Comparison of ENCODE assay signal across 8 cellular contexts in the genomic region with DNA sequence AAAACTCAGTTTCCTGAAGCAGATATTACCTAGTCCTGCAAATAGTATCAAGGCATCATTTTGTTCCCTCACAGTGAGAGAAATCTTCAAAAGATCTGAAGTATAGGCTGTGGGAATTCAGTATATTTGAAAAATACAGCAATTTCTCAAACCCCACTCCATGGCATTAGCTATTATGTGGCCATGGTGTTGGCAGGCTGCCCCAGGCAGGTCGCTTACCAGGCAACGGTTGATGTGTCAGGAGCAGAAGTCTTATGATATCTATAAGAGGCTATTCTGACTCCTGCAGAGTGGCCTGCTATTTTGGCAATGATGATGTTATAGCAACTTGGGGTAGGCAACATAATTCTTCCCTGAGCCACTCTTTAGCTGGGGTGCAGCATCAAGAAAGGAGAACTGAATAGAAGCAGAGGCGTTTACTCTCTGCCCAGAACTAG.
A peak's percentile ranks its signal among the peaks of the same experiment; 100 is the strongest.
DNase-seq lines count a peak whose midpoint lies in the region; ATAC-seq, FAIRE-seq and TF ChIP-seq lines count a peak whose summit lies in the region.

No MANE protein-coding gene starts in this region.

- CTCF ChIA-PET in HepG2 (lab: Yijun Ruan, JAX; ENCODE audit: low intra/inter-chr PET ratio, low total read pairs): no interaction called here
- CTCF ChIA-PET in activated naive CD4-positive, alpha-beta T cell treated with anti-CD3 and anti-CD28 coated beads, Interleukin-2, amount 10 ng/mL, durations not matched to agents 7 days and 5 days (lab: Charles Lee): interaction anchor here (0.8 kb wide), 1 partner anchor 15 kb away, joined by 3 read pairs; no protein-coding TSS in a partner anchor

- H3K9me3 Mint-ChIP-seq in activated naive CD4-positive, alpha-beta T cell treated with anti-CD3 and anti-CD28 coated beads, Interleukin-2, amount 10 ng/mL, durations not matched to agents 7 days and 5 days: no peaks in the 10 kb centered on the region

- H3K27ac ChIP-seq in liver (ENCODE audit: low read depth in 1 of 2, low read length in 2 of 2) (peak overlapping the region; percentile 76 to 98), HepG2 (ENCODE audit: extremely low read length, insufficient read depth, low read length) (no peak overlapping the region), KMS-11 (peak overlapping the region; percentile 64), sigmoid colon (peak overlapping the region; percentile 59 to 75 (median 66))

- no TSS peak for BruUV-seq in HepG2 (replicated peaks; lab: Mats Ljungman, UMichigan)

- TF ChIP-seq CTCF in liver (IDR thresholded peaks at IDR 0.05; ENCODE audit: low read depth, low read length, missing input control) (no peak), HepG2 (CRISPR knock-in tag; IDR thresholded peaks at IDR 0.05) (no peak), KMS-11 (conservative IDR thresholded peaks at IDR 0.05; ENCODE audit: low read depth, low read length) (no peak), sigmoid colon (IDR thresholded peaks at IDR 0.05) (no peak)

- H3K9ac ChIP-seq in liver (ENCODE audit: low read depth in 1 of 2, low read length in 2 of 2) (peak overlapping the region; percentile 4 to 77), HepG2 (ENCODE audit: insufficient read depth, low read depth, low read length) (no peak overlapping the region), KMS-11 (peak overlapping the region; percentile 18; the same call in 1 of the 2 replicates), endocrine pancreas (ENCODE audit: control insufficient read depth, insufficient read depth, low read length) (peak overlapping the region; percentile 32)

- H3K27ac Mint-ChIP-seq in activated naive CD4-positive, alpha-beta T cell treated with anti-CD3 and anti-CD28 coated beads, Interleukin-2, amount 10 ng/mL, durations not matched to agents 7 days and 5 days: no peak overlapping the region

- H3K36me3 Mint-ChIP-seq in activated naive CD4-positive, alpha-beta T cell treated with anti-CD3 and anti-CD28 coated beads, Interleukin-2, amount 10 ng/mL, durations not matched to agents 7 days and 5 days: no peaks in the 10 kb centered on the region

- no peaks in the 10 kb centered on the region for H3K4me1 Mint-ChIP-seq in activated naive CD4-positive, alpha-beta T cell treated with anti-CD3 and anti-CD28 coated beads, Interleukin-2, amount 10 ng/mL, durations not matched to agents 7 days and 5 days

- no peak for DNase-seq in HepG2 (ENCODE audit: low spot score)
- DNase-seq in sigmoid colon: peak; percentile 74
- no peak for DNase-seq in activated naive CD4-positive, alpha-beta T cell treated with anti-CD3 and anti-CD28 coated beads, Interleukin-2, amount 10 ng/mL, durations not matched to agents 7 days and 5 days
- no peak for DNase-seq in HK-2 (ENCODE audit: unreplicated experiment)
- DNase-seq in NCI-H774 (lab: John Stamatoyannopoulos, UW): no peak

- peak in 1 of 2 donors; percentile 0 for TF ChIP-seq RAD21 in liver (IDR thresholded peaks at IDR 0.05)
- TF ChIP-seq RAD21 in HepG2 (CRISPR knock-in tag; IDR thresholded peaks at IDR 0.05): no peak

- no peak overlapping the region for H3K4me3 ChIP-seq in liver (ENCODE audit: low read depth in 1 of 3, low read length in 3 of 3)
- no peak overlapping the region for H3K4me3 ChIP-seq in HepG2 (replicated peaks in 1 of 3; ENCODE audit: insufficient read depth in 1 of 3, low read depth in 2 of 3, low read length in 3 of 3)
- no peak overlapping the region for H3K4me3 ChIP-seq in KMS-11 (IDR thresholded peaks at IDR 0.05; ENCODE audit: insufficient read depth, low read depth, low read length)
- no peak overlapping the region for H3K4me3 ChIP-seq in endocrine pancreas (ENCODE audit: control insufficient read depth, insufficient read depth, low read length)
- H3K4me3 ChIP-seq in sigmoid colon: no peak overlapping the region

- intact Hi-C loops in HepG2 (cut with micrococcal nuclease; ENCODE audit: unreplicated experiment) (no loop called here), sigmoid colon (cut with DNase I) (no loop called here)

- H3K36me3 ChIP-seq in liver (ENCODE audit: control insufficient read depth in 4 of 4, insufficient read depth in 3 of 4, low read depth in 1 of 4, low read length in 3 of 4) (no peaks in the 10 kb centered on the region), HepG2 (replicated peaks in 1 of 2; ENCODE audit: control insufficient read depth in 1 of 2, insufficient read depth in 2 of 2, low read length in 2 of 2) (0 out of 5 replicates have a peak, but pooled peaks cover 0 to 3% of the 10 kb centered on the region in 2 experiments), KMS-11 (ENCODE audit: insufficient read depth) (no peaks in the 10 kb centered on the region), endocrine pancreas (ENCODE audit: control insufficient read depth, insufficient read depth, low read length) (no peaks in the 10 kb centered on the region), sigmoid colon (no peaks in the 10 kb centered on the region)

- in situ Hi-C loops in HepG2 (cut with HindIII; ENCODE audit: extremely low pct_ligation_motif_present, low pct_unique_long_range_greater_than_20kb): no loop called here

- POLR2A ChIA-PET in HepG2 (lab: Yijun Ruan, JAX): no interaction called here

- TF ChIP-seq EP300 in HepG2 (IDR thresholded peaks at IDR 0.05; ENCODE audit: low read depth in 2 of 2, low read length in 2 of 2) (no peak), HepG2 (CRISPR knock-in tag; IDR thresholded peaks at IDR 0.05; ENCODE audit: borderline replicate concordance) (no peak), sigmoid colon (IDR thresholded peaks at IDR 0.05) (no peak)

- peaks cover 5 to 26% (median 10%) of the 10 kb centered on the region in 4 donors for H3K4me1 ChIP-seq in liver (ENCODE audit: control insufficient read depth in 4 of 4, insufficient read depth in 4 of 4, low read length in 3 of 4)
- no peaks in the 10 kb centered on the region for H3K4me1 ChIP-seq in HepG2 (ENCODE audit: insufficient read depth, low read length)
- peaks cover 41% of the 10 kb centered on the region for H3K4me1 ChIP-seq in KMS-11 (ENCODE audit: low read depth, poor library complexity, severe bottlenecking)
- peaks cover 8% of the 10 kb centered on the region for H3K4me1 ChIP-seq in endocrine pancreas (ENCODE audit: control insufficient read depth, insufficient read depth, low read length)
- peaks cover 0 to 38% (median 19%) of the 10 kb centered on the region in 4 donors for H3K4me1 ChIP-seq in sigmoid colon

- H3K4me2 ChIP-seq in HepG2 (ENCODE audit: low read depth, low read length) (no peak overlapping the region), KMS-11 (peak overlapping the region; percentile 62)

- no peak for FAIRE-seq in HepG2 (lab: Jason Lieb, UNC)

- no peak for TF ChIP-seq POLR2A in HepG2 (IDR thresholded peaks at IDR 0.05; ENCODE audit: insufficient read depth in 1 of 2, low read depth in 2 of 2, low read length in 2 of 2)
- TF ChIP-seq POLR2A in sigmoid colon (IDR thresholded peaks at IDR 0.05): no peak

- H3K27me3 Mint-ChIP-seq in activated naive CD4-positive, alpha-beta T cell treated with anti-CD3 and anti-CD28 coated beads, Interleukin-2, amount 10 ng/mL, durations not matched to agents 7 days and 5 days: no peaks in the 10 kb centered on the region

- H3K4me3 Mint-ChIP-seq in activated naive CD4-positive, alpha-beta T cell treated with anti-CD3 and anti-CD28 coated beads, Interleukin-2, amount 10 ng/mL, durations not matched to agents 7 days and 5 days: no peak overlapping the region

- no peak overlapping the region for H2AFZ ChIP-seq in HepG2 (ENCODE audit: low read length)
- H2AFZ ChIP-seq in KMS-11 (ENCODE audit: low read depth): peak overlapping the region; percentile 59

- no peaks in the 10 kb centered on the region for H4K20me1 ChIP-seq in HepG2 (ENCODE audit: insufficient read depth, low read length)
- H4K20me1 ChIP-seq in KMS-11 (ENCODE audit: insufficient read depth): no peaks in the 10 kb centered on the region

- no peak for ATAC-seq in HepG2

- H3K79me2 ChIP-seq in HepG2 (ENCODE audit: insufficient read depth, low read length) (no peaks in the 10 kb centered on the region), KMS-11 (ENCODE audit: insufficient read depth, low read depth) (no peaks in the 10 kb centered on the region)

- H3K27me3 ChIP-seq in liver (ENCODE audit: control insufficient read depth in 4 of 4, insufficient read depth in 4 of 4, low read length in 3 of 4) (no peaks in the 10 kb centered on the region), HepG2 (ENCODE audit: control insufficient read depth in 1 of 2, insufficient read depth in 2 of 2, low read length in 2 of 2) (no peaks in the 10 kb centered on the region), KMS-11 (ENCODE audit: insufficient read depth, low read depth) (no peaks in the 10 kb centered on the region), endocrine pancreas (ENCODE audit: control insufficient read depth, insufficient read depth, low read length) (no peaks in the 10 kb centered on the region), sigmoid colon (no peaks in the 10 kb centered on the region)

- WGBS in liver: 51% methylated on average over 3 of the region's 3 CpGs
- WGBS in HepG2 (ENCODE audit: low lambda C conversion rate): 34% methylated on average over 3 of the region's 3 CpGs
- WGBS in sigmoid colon, 2 donors: 67 to 74% methylated on average over 3 of the region's 3 CpGs

- no peaks in the 10 kb centered on the region for H3K9me3 ChIP-seq in liver (ENCODE audit: control insufficient read depth in 4 of 4, low read length in 3 of 4)
- H3K9me3 ChIP-seq in HepG2 (ENCODE audit: low read length): no peaks in the 10 kb centered on the region
- no peaks in the 10 kb centered on the region for H3K9me3 ChIP-seq in endocrine pancreas (ENCODE audit: control insufficient read depth, low read length)
- no peaks in the 10 kb centered on the region for H3K9me3 ChIP-seq in sigmoid colon

TF ChIP-seq in liver, 16 proteins besides CTCF, POLR2A, EP300 and RAD21:
- TF ChIP-seq GABPA (IDR thresholded peaks at IDR 0.05 in 1 of 2, conservative IDR thresholded peaks at IDR 0.05 in 1 of 2) (peak in 1 of 2 donors; percentile 0), TAF1 (conservative IDR thresholded peaks at IDR 0.05) (no peak)

TF ChIP-seq in HepG2, 621 proteins besides CTCF, POLR2A, EP300 and RAD21 (continues in another document):
- TF ChIP-seq, protein P1, sequence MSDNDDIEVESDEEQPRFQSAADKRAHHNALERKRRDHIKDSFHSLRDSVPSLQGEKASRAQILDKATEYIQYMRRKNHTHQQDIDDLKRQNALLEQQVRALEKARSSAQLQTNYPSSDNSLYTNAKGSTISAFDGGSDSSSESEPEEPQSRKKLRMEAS (IDR thresholded peaks at IDR 0.05): no peak
- TF ChIP-seq GZF1 (CRISPR knock-in tag; IDR thresholded peaks at IDR 0.05): no peak
- TF ChIP-seq PAWR (CRISPR knock-in tag; IDR thresholded peaks at IDR 0.05; ENCODE audit: borderline replicate concordance): no peak
- no peak for TF ChIP-seq PHF5A (CRISPR knock-in tag; IDR thresholded peaks at IDR 0.05; ENCODE audit: low read depth, unreplicated experiment)
- no peak for TF ChIP-seq DNMT1 (CRISPR knock-in tag; IDR thresholded peaks at IDR 0.05)
